Comparison of ENCODE assay signal across 8 cellular contexts in the genomic region with DNA sequence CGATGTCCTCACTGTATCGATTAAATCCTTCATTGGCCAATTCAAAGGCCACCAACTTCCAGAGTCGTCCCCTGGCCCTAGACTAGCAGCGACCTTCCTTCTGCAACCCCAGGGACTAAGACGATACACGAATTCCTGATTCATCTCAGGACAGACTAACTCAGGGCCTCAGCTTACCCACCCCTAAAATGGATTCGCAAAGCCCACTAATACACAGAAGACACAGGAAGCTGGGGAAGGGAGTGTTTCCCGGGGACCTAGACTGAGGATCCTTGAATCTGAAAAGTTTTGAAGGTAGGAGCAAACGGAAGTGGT. TPM values are rescaled to one million over a fixed set of nuclear protein-coding genes. Genes with fewer than 3 reads are reported as not detected.
A peak's percentile ranks its signal among the peaks of the same experiment; 100 is the strongest.
DNase-seq lines count a peak whose midpoint lies in the region; ATAC-seq and TF ChIP-seq lines count a peak whose summit lies in the region.

No MANE protein-coding gene starts in this region.

- H3K4me1 ChIP-seq in GM23338 (ENCODE audit: insufficient read depth) = peaks cover 6% of the 10 kb centered on the region; the same call in 1 of the 2 replicates
- peaks cover 54% of the 10 kb centered on the region for H3K4me1 ChIP-seq in left ventricle myocardium inferior
- H3K4me1 ChIP-seq in spleen = peaks cover 25 to 59% (median 43%) of the 10 kb centered on the region in 6 donors

- no peak overlapping the region for H2AFZ ChIP-seq in GM23338

- H3K79me2 ChIP-seq in GM23338 (replicated peaks; ENCODE audit: insufficient read depth) = peaks cover 29% of the 10 kb centered on the region

- H4K20me1 ChIP-seq in GM23338 (replicated peaks; ENCODE audit: insufficient read depth) = peaks cover 2% of the 10 kb centered on the region

- no peak for ATAC-seq in GM23338
- ATAC-seq in HG02870 (IDR thresholded peaks at IDR 0.05; ENCODE audit: unreplicated experiment) = no peak

- TF ChIP-seq CTCF in GM23338 (conservative IDR thresholded peaks at IDR 0.05; ENCODE audit: low read depth in 2 of 2) (no peak), WERI-Rb-1 (IDR thresholded peaks at IDR 0.05; ENCODE audit: low read depth, low read length) (no peak), left ventricle myocardium inferior (IDR thresholded peaks at IDR 0.05; ENCODE audit: borderline replicate concordance) (no peak), spleen (IDR thresholded peaks at IDR 0.05 in 8 of 11, conservative IDR thresholded peaks at IDR 0.05 in 3 of 11) (no peak)

- no peaks in the 10 kb centered on the region for H3K27me3 ChIP-seq in GM23338 (ENCODE audit: insufficient read depth)
- H3K27me3 ChIP-seq in WERI-Rb-1 (ENCODE audit: insufficient read depth, low read depth, severe bottlenecking) = no peaks in the 10 kb centered on the region
- H3K27me3 ChIP-seq in left ventricle myocardium inferior (ENCODE audit: low read depth) = no peaks in the 10 kb centered on the region
- H3K27me3 ChIP-seq in spleen (replicated peaks in 1 of 7) = no peaks in the 10 kb centered on the region

- WGBS in spleen, 5 donors = 1 to 5% (median 3%) methylated on average over 9 of the region's 9 CpGs

- H3K9me2 ChIP-seq in GM23338 (ENCODE audit: insufficient read depth) = no peaks in the 10 kb centered on the region

- H3K27ac Mint-ChIP-seq in GM23338 = peak overlapping the region; percentile 97

- H3K4me1 Mint-ChIP-seq in GM23338 = peaks cover 29% of the 10 kb centered on the region

- peaks cover 1% of the 10 kb centered on the region; the same call in 1 of the 2 replicates for H3K36me3 ChIP-seq in GM23338 (ENCODE audit: insufficient read depth)
- peaks cover 35% of the 10 kb centered on the region for H3K36me3 ChIP-seq in WERI-Rb-1
- peaks cover 22% of the 10 kb centered on the region for H3K36me3 ChIP-seq in left ventricle myocardium inferior
- peaks cover 0 to 49% (median 17%) of the 10 kb centered on the region in 6 donors for H3K36me3 ChIP-seq in spleen

- H3K9me3 ChIP-seq in WERI-Rb-1 (ENCODE audit: severe bottlenecking) (no peaks in the 10 kb centered on the region), left ventricle myocardium inferior (replicated peaks) (no peaks in the 10 kb centered on the region), spleen (no peaks in the 10 kb centered on the region)

- intact Hi-C loops in left ventricle myocardium inferior (cut with micrococcal nuclease) = no loop called here
- intact Hi-C loops in spleen (cut with DNase I; ENCODE audit: low total_unique reads) = no loop called here

- peak overlapping the region; percentile 96 for H3K4me3 Mint-ChIP-seq in GM23338

- peaks cover 9% of the 10 kb centered on the region; the same call in 1 of the 2 replicates for H3F3A ChIP-seq in GM23338 (replicated peaks; ENCODE audit: low read depth)

- H3K4me3 ChIP-seq in GM23338 (peak overlapping the region; percentile 99), WERI-Rb-1 (ENCODE audit: low read depth, low read length) (peak overlapping the region; percentile 92), left ventricle myocardium inferior (peak overlapping the region; percentile 89), spleen (peak overlapping the region; percentile 65 to 98 (median 84))

- no peak for TF ChIP-seq POLR2A in spleen (IDR thresholded peaks at IDR 0.05)

- H3K4me2 ChIP-seq in GM23338 = peak overlapping the region; percentile 96

- H3K36me3 Mint-ChIP-seq in GM23338 (ENCODE audit: low read depth) = peaks cover 36% of the 10 kb centered on the region

- DNase-seq in GM23338 (ENCODE audit: low spot score) (no peak), WERI-Rb-1 (no peak), left ventricle myocardium inferior (no peak), spleen (no peak), AML-193 (lab: John Stamatoyannopoulos, UW) (no peak)
- DNase-seq in stimulated activated CD4-positive, alpha-beta T cell treated with anti-CD3 and anti-CD28 coated beads, Interleukin-4, amount 100 ng/mL, for 1 hour = no peak
- DNase-seq in activated CD4-positive, CD25-positive, alpha-beta regulatory T cell (lab: John Stamatoyannopoulos, UW) = no peak

- peaks cover 14% of the 10 kb centered on the region for H3K27me3 Mint-ChIP-seq in GM23338 (ENCODE audit: insufficient read depth, low read depth, poor library complexity)

- H3K27ac ChIP-seq in GM23338 (ENCODE audit: low read depth) (peak overlapping the region; percentile 88), WERI-Rb-1 (peak overlapping the region; percentile 98), left ventricle myocardium inferior (replicated peaks) (peak overlapping the region; percentile 99), spleen (peak overlapping the region; percentile 92 to 99 (median 98))

- H3K9me3 Mint-ChIP-seq in GM23338 = no peaks in the 10 kb centered on the region; the same call in 1 of the 3 replicates

TF ChIP-seq in GM23338, 12 proteins besides CTCF, POLR2A, EP300 and RAD21:
- TF ChIP-seq, protein P1, sequence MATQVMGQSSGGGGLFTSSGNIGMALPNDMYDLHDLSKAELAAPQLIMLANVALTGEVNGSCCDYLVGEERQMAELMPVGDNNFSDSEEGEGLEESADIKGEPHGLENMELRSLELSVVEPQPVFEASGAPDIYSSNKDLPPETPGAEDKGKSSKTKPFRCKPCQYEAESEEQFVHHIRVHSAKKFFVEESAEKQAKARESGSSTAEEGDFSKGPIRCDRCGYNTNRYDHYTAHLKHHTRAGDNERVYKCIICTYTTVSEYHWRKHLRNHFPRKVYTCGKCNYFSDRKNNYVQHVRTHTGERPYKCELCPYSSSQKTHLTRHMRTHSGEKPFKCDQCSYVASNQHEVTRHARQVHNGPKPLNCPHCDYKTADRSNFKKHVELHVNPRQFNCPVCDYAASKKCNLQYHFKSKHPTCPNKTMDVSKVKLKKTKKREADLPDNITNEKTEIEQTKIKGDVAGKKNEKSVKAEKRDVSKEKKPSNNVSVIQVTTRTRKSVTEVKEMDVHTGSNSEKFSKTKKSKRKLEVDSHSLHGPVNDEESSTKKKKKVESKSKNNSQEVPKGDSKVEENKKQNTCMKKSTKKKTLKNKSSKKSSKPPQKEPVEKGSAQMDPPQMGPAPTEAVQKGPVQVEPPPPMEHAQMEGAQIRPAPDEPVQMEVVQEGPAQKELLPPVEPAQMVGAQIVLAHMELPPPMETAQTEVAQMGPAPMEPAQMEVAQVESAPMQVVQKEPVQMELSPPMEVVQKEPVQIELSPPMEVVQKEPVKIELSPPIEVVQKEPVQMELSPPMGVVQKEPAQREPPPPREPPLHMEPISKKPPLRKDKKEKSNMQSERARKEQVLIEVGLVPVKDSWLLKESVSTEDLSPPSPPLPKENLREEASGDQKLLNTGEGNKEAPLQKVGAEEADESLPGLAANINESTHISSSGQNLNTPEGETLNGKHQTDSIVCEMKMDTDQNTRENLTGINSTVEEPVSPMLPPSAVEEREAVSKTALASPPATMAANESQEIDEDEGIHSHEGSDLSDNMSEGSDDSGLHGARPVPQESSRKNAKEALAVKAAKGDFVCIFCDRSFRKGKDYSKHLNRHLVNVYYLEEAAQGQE (IDR thresholded peaks at IDR 0.05; ENCODE audit: unreplicated experiment) = no peak
- TF ChIP-seq CREB1 (CRISPR knock-in tag; IDR thresholded peaks at IDR 0.05; ENCODE audit: low read depth) = no peak
- TF ChIP-seq, protein P2, sequence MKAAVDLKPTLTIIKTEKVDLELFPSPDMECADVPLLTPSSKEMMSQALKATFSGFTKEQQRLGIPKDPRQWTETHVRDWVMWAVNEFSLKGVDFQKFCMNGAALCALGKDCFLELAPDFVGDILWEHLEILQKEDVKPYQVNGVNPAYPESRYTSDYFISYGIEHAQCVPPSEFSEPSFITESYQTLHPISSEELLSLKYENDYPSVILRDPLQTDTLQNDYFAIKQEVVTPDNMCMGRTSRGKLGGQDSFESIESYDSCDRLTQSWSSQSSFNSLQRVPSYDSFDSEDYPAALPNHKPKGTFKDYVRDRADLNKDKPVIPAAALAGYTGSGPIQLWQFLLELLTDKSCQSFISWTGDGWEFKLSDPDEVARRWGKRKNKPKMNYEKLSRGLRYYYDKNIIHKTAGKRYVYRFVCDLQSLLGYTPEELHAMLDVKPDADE (IDR thresholded peaks at IDR 0.05) = no peak
- TF ChIP-seq NANOG (IDR thresholded peaks at IDR 0.05; ENCODE audit: borderline replicate concordance) = no peak
- TF ChIP-seq POLR2AphosphoS5 (IDR thresholded peaks at IDR 0.05; ENCODE audit: low read depth) = no peak
- no peak for TF ChIP-seq STAT1 (IDR thresholded peaks at IDR 0.05; ENCODE audit: unreplicated experiment)
- TF ChIP-seq ZNF331 (CRISPR knock-in tag; IDR thresholded peaks at IDR 0.05; ENCODE audit: low read depth) = no peak
- TF ChIP-seq EZH2phosphoT487 (IDR thresholded peaks at IDR 0.05; ENCODE audit: unreplicated experiment) = no peak

RNA-seq across cellular contexts. Expression of a gene that starts 0.5 kb away (rescaled TPM):
- 106 and 112 TPM in 2 replicates for total RNA-seq in GM23338 (2014; rRNA removed; shearing (Covaris generic))
- 157 and 168 TPM in 2 replicates for polyA plus RNA-seq in GM23338 (2016; fragmentation: Nextera tagmentation; extraction: Ambion mirVana)
- 82.0 TPM for total RNA-seq in left ventricle myocardium inferior
- 100 to 1,000 TPM in 4 of 7 donors, 10 to 100 TPM in 3; 81.5 to 182 (median 119) TPM for total RNA-seq in spleen
- polyA plus RNA-seq in spleen = 100 to 1,000 TPM in 2 of 3 donors, 10 to 100 TPM in 1; 96.2 to 155 (median 143) TPM

RNA-seq across cellular contexts. Expression of a gene that starts 3.1 kb away (rescaled TPM):
- total RNA-seq in GM23338 (2014; rRNA removed; shearing (Covaris generic)) = not detected in 2 replicates
- polyA plus RNA-seq in GM23338 (2016; fragmentation: Nextera tagmentation; extraction: Ambion mirVana) = not detected in 2 replicates
- total RNA-seq in left ventricle myocardium inferior = not detected
- not detected for total RNA-seq in spleen
- not detected for polyA plus RNA-seq in spleen

RNA-seq across cellular contexts. Expression of a gene that starts 9.9 kb away (rescaled TPM):
- total RNA-seq in GM23338 (2014; rRNA removed; shearing (Covaris generic)) = 42.3 and 52.1 TPM in 2 replicates
- 110 and 117 TPM in 2 replicates for polyA plus RNA-seq in GM23338 (2016; fragmentation: Nextera tagmentation; extraction: Ambion mirVana)
- 43.9 TPM for total RNA-seq in left ventricle myocardium inferior
- 10 to 100 TPM; 16.5 to 33.5 (median 26.3) TPM for total RNA-seq in spleen
- polyA plus RNA-seq in spleen = 10 to 100 TPM; 49.4 to 65.6 (median 59.7) TPM

RNA-seq across cellular contexts. Expression of a gene that starts 21.9 kb away (rescaled TPM):
- 3.6 and 4.3 TPM in 2 replicates for total RNA-seq in GM23338 (2014; rRNA removed; shearing (Covaris generic))
- polyA plus RNA-seq in GM23338 (2016; fragmentation: Nextera tagmentation; extraction: Ambion mirVana) (4.2 and 4.8 TPM in 2 replicates), spleen (1 to 10 TPM; 2.0 to 2.4 (median 2.2) TPM)
- total RNA-seq in left ventricle myocardium inferior (3.5 TPM), spleen (10 to 100 TPM in 1 of 7 donors, 1 to 10 TPM in 6; 3.3 to 10.0 (median 5.0) TPM)

RNA-seq across cellular contexts. Expression of a gene that starts 22.2 kb away (rescaled TPM):
- total RNA-seq in GM23338 (2014; rRNA removed; shearing (Covaris generic)) = 90.5 and 104 TPM in 2 replicates
- 30.4 and 33.2 TPM in 2 replicates for polyA plus RNA-seq in GM23338 (2016; fragmentation: Nextera tagmentation; extraction: Ambion mirVana)
- 82.5 TPM for total RNA-seq in left ventricle myocardium inferior
- total RNA-seq in spleen = 100 to 1,000 TPM; 174 to 248 (median 203) TPM
- polyA plus RNA-seq in spleen = 100 to 1,000 TPM in 2 of 3 donors, 10 to 100 TPM in 1; 75.5 to 164 (median 141) TPM
